ENCODE assay signal across 12 cellular contexts in genomic region chr9:89477395-89477794, GRCh38. TPM values are rescaled to one million over a fixed set of nuclear protein-coding genes. Genes with fewer than 3 reads are reported as not detected.
DNase-seq lines count a peak whose midpoint lies in the region; ATAC-seq, FAIRE-seq and TF ChIP-seq lines count a peak whose summit lies in the region.
"Had no signal": no experiment of that assay in that cellular context is flagged by ENCODE, and none has a peak within 500 bp of the region (broad histone marks: within the 10 kb centered on the region; RNA-seq: fewer than 3 reads in every experiment).

No MANE protein-coding gene starts in this region.

- no peak for ATAC-seq in HG03520 (IDR thresholded peaks at IDR 0.05; ENCODE audit: unreplicated experiment)

- peaks cover 12% of the 10 kb centered on the region for H3K9me3 Mint-ChIP-seq in activated CD4-positive, alpha-beta memory T cell treated with anti-CD3 and anti-CD28 coated beads for 36 hours

- TF ChIP-seq POLR2A in GM12891 (IDR thresholded peaks at IDR 0.05; ENCODE audit: low read depth, low read length) = no peak
- TF ChIP-seq POLR2A in GM12892 (IDR thresholded peaks at IDR 0.05; ENCODE audit: low read depth, low read length) = no peak

- in situ Hi-C loops in KBM-7 (cut with MboI; ENCODE audit: low pct_unique_long_range_greater_than_20kb, low sequenced_read_pairs) = no loop called here

- peak overlapping the region; percentile 97 for H3K27ac Mint-ChIP-seq in activated CD4-positive, alpha-beta memory T cell treated with anti-CD3 and anti-CD28 coated beads for 36 hours

- DNase-seq in GM12891 (ENCODE audit: insufficient read length, low spot score) (no peak), smooth muscle cell (lab: John Stamatoyannopoulos, UW; ENCODE audit: unreplicated experiment) (no peak), D721Med (ENCODE audit: insufficient read length, low spot score) (no peak), KBM-7 (no peak), GM12892 (ENCODE audit: insufficient read length) (no peak)
- DNase-seq in activated CD4-positive, alpha-beta memory T cell treated with anti-CD3 and anti-CD28 coated beads for 36 hours = peak; percentile 72
- DNase-seq: anterior cingulate cortex, foreskin fibroblast, mesendoderm, NCI-H446 had no signal

- H3K79me2 ChIP-seq in smooth muscle cell (ENCODE audit: low read depth) = no peaks in the 10 kb centered on the region

- H3K27ac ChIP-seq in duodenal mucosa (ENCODE audit: low read depth, low read length) (no peak overlapping the region), smooth muscle cell (ENCODE audit: low read depth) (peak overlapping the region; percentile 30)

- no peaks in the 10 kb centered on the region for H4K20me1 ChIP-seq in smooth muscle cell (ENCODE audit: low read depth)

- 93% methylated on average over 7 of the region's 7 CpGs for WGBS in smooth muscle cell (ENCODE audit: low lambda C conversion rate)

- intact Hi-C loops in activated CD4-positive, alpha-beta memory T cell treated with anti-CD3 and anti-CD28 coated beads for 36 hours (cut with micrococcal nuclease) = loop anchor here (1.0 kb wide), 1 partner anchor 13 kb away; no protein-coding TSS in a partner anchor

- H3K4me2 ChIP-seq in smooth muscle cell = peak overlapping the region; percentile 25

- H3K4me3 ChIP-seq in duodenal mucosa (ENCODE audit: low read depth in 1 of 2, low read length in 2 of 2) (peak overlapping the region; percentile 19 to 47), smooth muscle cell (no peak overlapping the region)

- peaks cover 2% of the 10 kb centered on the region for H3F3A ChIP-seq in smooth muscle cell (ENCODE audit: low read depth)

- H3K4me1 Mint-ChIP-seq in activated CD4-positive, alpha-beta memory T cell treated with anti-CD3 and anti-CD28 coated beads for 36 hours (ENCODE audit: low read depth) = peaks cover 88% of the 10 kb centered on the region

- POLR2A ChIA-PET in activated CD4-positive, alpha-beta memory T cell treated with anti-CD3 and anti-CD28 coated beads for 36 hours (lab: Charles Lee) = interaction anchor here (0.6 to 2.8 kb wide), 9 partner anchors 9 to 67 kb away, joined by 3 to 17 read pairs (median 7); no protein-coding TSS in a partner anchor

- CTCF ChIA-PET in activated CD4-positive, alpha-beta memory T cell treated with anti-CD3 and anti-CD28 coated beads for 36 hours (lab: Charles Lee) = interaction anchor here (0.6 to 1.9 kb wide), 4 partner anchors 29 to 1947 kb away, joined by 3 to 7 read pairs (median 4); no protein-coding TSS in a partner anchor

- peaks cover 28 to 56% of the 10 kb centered on the region in 2 donors for H3K4me1 ChIP-seq in duodenal mucosa (ENCODE audit: control insufficient read depth in 1 of 2, insufficient read depth in 2 of 2, low read length in 2 of 2)
- H3K4me1 ChIP-seq in smooth muscle cell (ENCODE audit: low read depth) = peaks cover 8% of the 10 kb centered on the region

- H3K9me3 ChIP-seq in duodenal mucosa (ENCODE audit: control insufficient read depth in 1 of 2, low read length in 2 of 2) (no peaks in the 10 kb centered on the region), smooth muscle cell (replicated peaks; ENCODE audit: low read depth) (no peaks in the 10 kb centered on the region)

- H3K9ac ChIP-seq in duodenal mucosa (ENCODE audit: low read depth in 1 of 2, low read length in 2 of 2) = no peak overlapping the region
- H3K9ac ChIP-seq in smooth muscle cell (ENCODE audit: low read depth) = no peak overlapping the region

- H3K4me3 Mint-ChIP-seq in activated CD4-positive, alpha-beta memory T cell treated with anti-CD3 and anti-CD28 coated beads for 36 hours = peak overlapping the region; percentile 79

- H3K36me3 Mint-ChIP-seq in activated CD4-positive, alpha-beta memory T cell treated with anti-CD3 and anti-CD28 coated beads for 36 hours = peaks cover 69% of the 10 kb centered on the region

- H3K27me3 ChIP-seq in duodenal mucosa (ENCODE audit: control insufficient read depth in 1 of 2, insufficient read depth in 2 of 2, low read length in 2 of 2) = no peaks in the 10 kb centered on the region
- H3K27me3 ChIP-seq in smooth muscle cell (ENCODE audit: low read depth) = no peaks in the 10 kb centered on the region

- TF ChIP-seq CTCF in smooth muscle cell (IDR thresholded peaks at IDR 0.05; ENCODE audit: borderline replicate concordance, insufficient read depth, poor library complexity, severe bottlenecking) (no peak), D721Med (IDR thresholded peaks at IDR 0.05; ENCODE audit: insufficient read depth, missing control alignments) (no peak)

- FAIRE-seq in GM12891 (lab: Jason Lieb, UNC) (peak; percentile 51), D721Med (lab: Jason Lieb, UNC) (no peak), GM12892 (lab: Jason Lieb, UNC) (no peak)

- H3K36me3 ChIP-seq in duodenal mucosa (ENCODE audit: control insufficient read depth in 1 of 2, insufficient read depth in 2 of 2, low read length in 2 of 2) (peaks cover 4 to 6% of the 10 kb centered on the region in 2 donors), smooth muscle cell (ENCODE audit: low read depth) (no peaks in the 10 kb centered on the region)

- no peaks in the 10 kb centered on the region for H3K27me3 Mint-ChIP-seq in activated CD4-positive, alpha-beta memory T cell treated with anti-CD3 and anti-CD28 coated beads for 36 hours

- H2AFZ ChIP-seq in smooth muscle cell (ENCODE audit: low read depth) = no peak overlapping the region

TF ChIP-seq in GM12891, 5 proteins besides CTCF, POLR2A, EP300 and RAD21:
- TF ChIP-seq SPI1 (IDR thresholded peaks at IDR 0.05; ENCODE audit: low read depth, low read length) (no peak), TAF1 (IDR thresholded peaks at IDR 0.05; ENCODE audit: low read depth, low read length) (no peak), PAX5 (IDR thresholded peaks at IDR 0.05; ENCODE audit: insufficient read depth, low read length, severe bottlenecking) (no peak), POU2F2 (IDR thresholded peaks at IDR 0.05; ENCODE audit: low read depth, low read length) (no peak), POLR2AphosphoS5 (IDR thresholded peaks at IDR 0.05; ENCODE audit: low read depth, low read length) (no peak)

RNA-seq across cellular contexts. Expression of gene SEMA4D, which starts 20.5 kb away (rescaled TPM):
- polyA plus RNA-seq in GM12891 (2012; ENCODE audit: low read depth, missing spikeins) = 42.2 TPM
- total RNA-seq in activated CD4-positive, alpha-beta memory T cell treated with anti-CD3 and anti-CD28 coated beads for 36 hours = 100 to 1,000 TPM; 159 to 161 TPM
- total RNA-seq in smooth muscle cell = 2.4 and 2.7 TPM in 2 replicates
- 0.63 and 3.4 TPM in 2 replicates for polyA plus RNA-seq in smooth muscle cell
- polyA plus RNA-seq in GM12892 (2012; ENCODE audit: missing spikeins) = 54.7 TPM

Comparison
In these comparisons a context has a peak if more than half of its experiments do, and no peak if none do; other contexts are left out.
1. RNA of gene SEMA4D, which starts 20.5 kb away (total RNA-seq): 159 to 161 TPM in activated CD4-positive, alpha-beta memory T cell treated with anti-CD3 and anti-CD28 coated beads for 36 hours; 2.4 to 2.7 TPM in smooth muscle cell; every median in the first group is over 10 times any median in the second.